ENCODE assay signal across 8 cellular contexts in the genomic region with DNA sequence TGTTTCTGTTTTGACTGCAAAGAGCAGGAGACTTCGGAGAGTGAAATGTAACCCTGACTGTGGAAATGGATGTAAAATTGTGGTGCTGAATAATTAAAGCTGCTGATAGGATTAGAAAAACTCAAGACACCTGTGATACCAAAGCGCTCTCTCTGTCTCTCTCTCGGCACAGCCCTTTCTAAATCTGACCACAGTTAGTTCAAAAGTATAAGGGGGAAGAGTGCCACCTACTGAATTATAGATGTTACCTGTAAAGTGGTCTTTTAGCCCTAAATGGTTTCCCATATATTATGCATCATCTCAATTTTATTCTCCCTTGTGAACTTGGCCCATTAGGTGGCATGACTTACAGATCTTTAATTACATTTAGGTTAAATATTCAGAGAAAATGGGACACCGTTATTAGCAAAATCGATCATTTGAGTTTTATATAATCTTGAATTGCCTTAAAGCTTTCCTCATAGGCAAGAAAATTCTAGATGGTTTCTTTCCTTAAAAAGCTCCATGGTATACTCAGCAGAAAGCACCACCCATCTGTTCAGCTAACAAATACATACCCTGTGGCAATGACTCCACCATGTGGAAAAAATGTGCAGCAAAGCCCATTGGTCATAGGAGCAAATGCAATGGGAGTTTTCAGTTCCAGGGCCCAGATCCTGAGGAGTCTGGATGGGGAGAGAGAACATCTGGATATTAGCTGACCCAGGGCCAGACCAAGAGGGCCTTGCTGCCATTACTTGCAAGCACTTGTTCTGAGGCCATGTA. TPM values are rescaled to one million over a fixed set of nuclear protein-coding genes. Genes with fewer than 3 reads are reported as not detected.
A peak's percentile ranks its signal among the peaks of the same experiment; 100 is the strongest.
DNase-seq lines count a peak whose midpoint lies in the region; ATAC-seq and TF ChIP-seq lines count a peak whose summit lies in the region.

No MANE protein-coding gene starts in this region.

- no peak overlapping the region for H3K4me3 ChIP-seq in OCI-LY7 (ENCODE audit: low read depth, low read length, poor library complexity, severe bottlenecking)

- DNase-seq in natural killer cell treated with Interleukin-12 subunit alpha and Interleukin-12 subunit beta and Interleukin-15 and Interleukin-18, amount 100 ng/mL, for 72 hours (ENCODE audit: low spot score), result no peak
- DNase-seq in natural killer cell (no peak), OCI-LY7 (ENCODE audit: low spot score) (no peak), dedifferentiated amniotic fluid mesenchymal stem cell (ENCODE audit: extremely low spot score) (peak; percentile 38), myocyte (ENCODE audit: low read depth) (peak; percentile 36), activated gamma-delta T cell (lab: John Stamatoyannopoulos, UW) (no peak), immature natural killer cell (no peak)

- no peak overlapping the region for H3K4me2 ChIP-seq in OCI-LY7 (ENCODE audit: low read length)

- intact Hi-C loops in natural killer cell (cut with micrococcal nuclease), result no loop called here
- intact Hi-C loops in OCI-LY7 (cut with micrococcal nuclease; ENCODE audit: unreplicated experiment), result loop anchor here (5.0 kb wide), 1 partner anchor 157 kb away; no protein-coding TSS in a partner anchor

- peak overlapping the region; percentile 54 for H3K4me3 Mint-ChIP-seq in natural killer cell treated with Interleukin-12 subunit alpha and Interleukin-12 subunit beta and Interleukin-15 and Interleukin-18, amount 100 ng/mL, for 72 hours
- no peak overlapping the region for H3K4me3 Mint-ChIP-seq in natural killer cell
- no peak overlapping the region for H3K4me3 Mint-ChIP-seq in immature natural killer cell

- H3K4me1 Mint-ChIP-seq in natural killer cell treated with Interleukin-12 subunit alpha and Interleukin-12 subunit beta and Interleukin-15 and Interleukin-18, amount 100 ng/mL, for 72 hours (ENCODE audit: low read depth in 2 of 2), result peaks cover 0 to 19% of the 10 kb centered on the region in 2 donors
- H3K4me1 Mint-ChIP-seq in natural killer cell (no peaks in the 10 kb centered on the region), immature natural killer cell (no peaks in the 10 kb centered on the region)

- peaks cover 40% of the 10 kb centered on the region for H3K36me3 Mint-ChIP-seq in natural killer cell treated with Interleukin-12 subunit alpha and Interleukin-12 subunit beta and Interleukin-15 and Interleukin-18, amount 100 ng/mL, for 72 hours
- H3K36me3 Mint-ChIP-seq in natural killer cell (peaks cover 18% of the 10 kb centered on the region), immature natural killer cell (peaks cover 20 to 49% (median 21%) of the 10 kb centered on the region in 3 donors)

- no peaks in the 10 kb centered on the region for H3K27me3 Mint-ChIP-seq in natural killer cell treated with Interleukin-12 subunit alpha and Interleukin-12 subunit beta and Interleukin-15 and Interleukin-18, amount 100 ng/mL, for 72 hours
- H3K27me3 Mint-ChIP-seq in natural killer cell (ENCODE audit: low read depth in 2 of 2), result no peaks in the 10 kb centered on the region
- peaks cover 0 to 3% (median 2%) of the 10 kb centered on the region in 3 donors for H3K27me3 Mint-ChIP-seq in immature natural killer cell (ENCODE audit: low read depth in 3 of 3)

- POLR2A ChIA-PET in OCI-LY7 (lab: Charles Lee), result no interaction called here

- no peaks in the 10 kb centered on the region for H3K9me3 Mint-ChIP-seq in natural killer cell treated with Interleukin-12 subunit alpha and Interleukin-12 subunit beta and Interleukin-15 and Interleukin-18, amount 100 ng/mL, for 72 hours
- H3K9me3 Mint-ChIP-seq in natural killer cell, result no peaks in the 10 kb centered on the region
- no peaks in the 10 kb centered on the region for H3K9me3 Mint-ChIP-seq in immature natural killer cell

- no peaks in the 10 kb centered on the region for H3K9me2 ChIP-seq in OCI-LY7 (ENCODE audit: insufficient read depth, low read length)

- H2AFZ ChIP-seq in OCI-LY7 (ENCODE audit: low read length), result no peak overlapping the region

- H3K4me1 ChIP-seq in OCI-LY7 (ENCODE audit: insufficient read depth, low read length, poor library complexity, severe bottlenecking), result peaks cover 9% of the 10 kb centered on the region

- BruUV-seq in OCI-LY7 (replicated peaks; lab: Mats Ljungman, UMichigan), result no TSS peak

- H3K27ac ChIP-seq in OCI-LY7 (ENCODE audit: low read depth, low read length, poor library complexity, severe bottlenecking), result no peak overlapping the region

- peaks cover 96% of the 10 kb centered on the region for H3K36me3 ChIP-seq in OCI-LY7 (ENCODE audit: insufficient read depth, low read length)

- peak overlapping the region; percentile 79 to 81 for H3K27ac Mint-ChIP-seq in natural killer cell treated with Interleukin-12 subunit alpha and Interleukin-12 subunit beta and Interleukin-15 and Interleukin-18, amount 100 ng/mL, for 72 hours
- no peak overlapping the region for H3K27ac Mint-ChIP-seq in natural killer cell
- H3K27ac Mint-ChIP-seq in immature natural killer cell, result peak overlapping the region in 1 of 6 donors; percentile 21

- TF ChIP-seq CTCF in natural killer cell (IDR thresholded peaks at IDR 0.05), result no peak
- TF ChIP-seq CTCF in OCI-LY7 (conservative IDR thresholded peaks at IDR 0.05; ENCODE audit: low read length), result peak; percentile 57

- H4K20me1 ChIP-seq in OCI-LY7 (ENCODE audit: insufficient read depth, low read length), result no peaks in the 10 kb centered on the region

- CTCF ChIA-PET in OCI-LY7 (lab: Charles Lee; ENCODE audit: unreplicated experiment), result no interaction called here

- no peaks in the 10 kb centered on the region for H3K9me3 ChIP-seq in OCI-LY7 (ENCODE audit: low read length)

- H3K79me2 ChIP-seq in OCI-LY7 (ENCODE audit: insufficient read depth, low read depth, low read length), result no peaks in the 10 kb centered on the region

- ATAC-seq in natural killer cell treated with Interleukin-12 subunit alpha and Interleukin-12 subunit beta and Interleukin-15 and Interleukin-18, amount 100 ng/mL, for 72 hours, result no peak
- ATAC-seq in natural killer cell, result no peak
- ATAC-seq in HG02588 (IDR thresholded peaks at IDR 0.05; ENCODE audit: unreplicated experiment), result no peak

RNA-seq across cellular contexts. Expression of a gene that starts 18.1 kb away (rescaled TPM):
- total RNA-seq in natural killer cell treated with Interleukin-12 subunit alpha and Interleukin-12 subunit beta and Interleukin-15 and Interleukin-18, amount 100 ng/mL, for 72 hours, result 10 to 100 TPM; 34.8 to 62.4 TPM
- total RNA-seq in natural killer cell (10 to 100 TPM; 11.9 to 19.6 (median 15.8) TPM), OCI-LY7 (2022) (67.0 and 68.3 TPM in 2 replicates), myocyte (7.1 and 8.2 TPM in 2 replicates)
- 91.4 and 121 TPM in 2 replicates for total RNA-seq in OCI-LY7 (2014; rRNA removed; shearing (Covaris generic))
- 5.7 TPM for polyA plus RNA-seq in myocyte (2012)
- 10 to 100 TPM; 14.3 to 25.5 (median 16.9) TPM for polyA plus RNA-seq in immature natural killer cell

RNA-seq across cellular contexts. Expression of a gene that starts 26.4 kb away (rescaled TPM):
- 10 to 100 TPM; 52.3 to 62.0 TPM for total RNA-seq in natural killer cell treated with Interleukin-12 subunit alpha and Interleukin-12 subunit beta and Interleukin-15 and Interleukin-18, amount 100 ng/mL, for 72 hours
- total RNA-seq in natural killer cell, result 10 to 100 TPM; 25.5 to 29.5 (median 28.8) TPM
- 34.4 and 36.0 TPM in 2 replicates for total RNA-seq in OCI-LY7 (2014; rRNA removed; shearing (Covaris generic))
- 31.9 and 32.1 TPM in 2 replicates for total RNA-seq in OCI-LY7 (2022)
- total RNA-seq in myocyte, result 145 and 207 TPM in 2 replicates
- polyA plus RNA-seq in myocyte (2012), result 129 TPM
- polyA plus RNA-seq in immature natural killer cell, result 10 to 100 TPM; 18.7 to 20.3 (median 18.8) TPM

Comparison
In these comparisons a context has a peak if more than half of its experiments do, and no peak if none do; other contexts are left out.
1. H3K27ac Mint-ChIP-seq: peak in natural killer cell treated with Interleukin-12 subunit alpha and Interleukin-12 subunit beta and Interleukin-15 and Interleukin-18, amount 100 ng/mL, for 72 hours (2 of 2); none in natural killer cell (0 of 2).
2. DNase-seq: peak in dedifferentiated amniotic fluid mesenchymal stem cell (single experiment) and myocyte (single experiment); none in natural killer cell treated with Interleukin-12 subunit alpha and Interleukin-12 subunit beta and Interleukin-15 and Interleukin-18, amount 100 ng/mL, for 72 hours (single experiment), natural killer cell (single experiment), OCI-LY7 (single experiment), activated gamma-delta T cell (single experiment) and immature natural killer cell (0 of 3).